In genomic region chr1:18999287-18999852, GRCh38 we compare ENCODE assay signal across 1 cellular context.
TF ChIP-seq lines count a peak whose summit lies in the region.

No MANE protein-coding gene starts in this region.

TF ChIP-seq in SK-N-SH, 30 proteins besides CTCF, POLR2A, EP300 and RAD21 (continued from another document):
- no peak for TF ChIP-seq REST (IDR thresholded peaks at IDR 0.05; ENCODE audit: low read depth, low read length)
- TF ChIP-seq TAF1 (IDR thresholded peaks at IDR 0.05; ENCODE audit: borderline replicate concordance, low read depth, low read length): no peak
- no peak for TF ChIP-seq FOSL2 (IDR thresholded peaks at IDR 0.05; ENCODE audit: borderline replicate concordance, low read depth)
- TF ChIP-seq RFX5 (IDR thresholded peaks at IDR 0.05; ENCODE audit: low read length): no peak
- no peak for TF ChIP-seq USF1 (IDR thresholded peaks at IDR 0.05; ENCODE audit: borderline replicate concordance, low read depth)
- TF ChIP-seq USF2 (IDR thresholded peaks at IDR 0.05; ENCODE audit: borderline replicate concordance, low read depth, low read length): no peak
- no peak for TF ChIP-seq RXRA (IDR thresholded peaks at IDR 0.05; ENCODE audit: borderline replicate concordance, low read depth)
- no peak for TF ChIP-seq TEAD4 (IDR thresholded peaks at IDR 0.05; ENCODE audit: borderline replicate concordance, insufficient read depth)
- TF ChIP-seq TCF12 (IDR thresholded peaks at IDR 0.05): no peak
- TF ChIP-seq MEF2A (IDR thresholded peaks at IDR 0.05; ENCODE audit: borderline replicate concordance, low read depth): no peak
- TF ChIP-seq ELF1 (IDR thresholded peaks at IDR 0.05): no peak
- TF ChIP-seq MXI1 (IDR thresholded peaks at IDR 0.05; ENCODE audit: low read depth, low read length): no peak
- TF ChIP-seq GATA2 (CRISPR knock-in tag; IDR thresholded peaks at IDR 0.05): no peak
